ENCODE assay signal across 18 cellular contexts in genomic region chr2:16088035-16088696, GRCh38.
"Had no signal": no experiment of that assay in that cellular context is flagged by ENCODE, and none has a peak within 500 bp of the region (broad histone marks: within the 10 kb centered on the region; RNA-seq: fewer than 3 reads in every experiment).

No MANE protein-coding gene starts in this region.

- H3K4me1 Mint-ChIP-seq: mesothelial cell of epicardium, naive B cell had no signal

- ATAC-seq: effector memory CD8-positive, alpha-beta T cell; foreskin keratinocyte; gastroesophageal sphincter; heart left ventricle; left cardiac atrium; left lung; left ventricle myocardium superior; lower lobe of right lung; mucosa of descending colon had no signal

- DNase-seq: colonic mucosa; cortex of kidney; effector CD8-positive, alpha-beta T cell; effector memory CD8-positive, alpha-beta T cell; foreskin keratinocyte; heart left ventricle; hippocampal formation; left cardiac atrium; left lung; left ventricle myocardium superior; lower lobe of right lung; mesenchymal stem cell; mucosa of descending colon; naive B cell had no signal

- H3K36me3 Mint-ChIP-seq: mesothelial cell of epicardium, naive B cell had no signal

- H3K27ac Mint-ChIP-seq: dendritic cell treated with granulocyte-macrophage colony-stimulating factor and Interleukin-4, amounts not matched to agents 40 ng/mL and 50 ng/mL, for 4 days; effector memory CD8-positive, alpha-beta T cell; mesothelial cell of epicardium had no signal

- H3K4me1 ChIP-seq: colonic mucosa, esophagus muscularis mucosa, foreskin keratinocyte, gastroesophageal sphincter, heart left ventricle, left lung, lower lobe of right lung had no signal

- H3K9me3 Mint-ChIP-seq: dendritic cell treated with granulocyte-macrophage colony-stimulating factor and Interleukin-4, amounts not matched to agents 40 ng/mL and 50 ng/mL, for 4 days; mesothelial cell of epicardium had no signal

- H3K27ac ChIP-seq: colonic mucosa, esophagus muscularis mucosa, foreskin keratinocyte, gastroesophageal sphincter, heart left ventricle, left lung, lower lobe of right lung had no signal

- H3K4me3 Mint-ChIP-seq: dendritic cell treated with granulocyte-macrophage colony-stimulating factor and Interleukin-4, amounts not matched to agents 40 ng/mL and 50 ng/mL, for 4 days; effector memory CD8-positive, alpha-beta T cell; mesothelial cell of epicardium; naive B cell had no signal

- H3K36me3 ChIP-seq: colonic mucosa, esophagus muscularis mucosa, gastroesophageal sphincter, heart left ventricle, left lung, lower lobe of right lung had no signal

- H3K27me3 ChIP-seq: colonic mucosa, esophagus muscularis mucosa, foreskin keratinocyte had no signal

- H3K4me3 ChIP-seq: colonic mucosa, esophagus muscularis mucosa, gastroesophageal sphincter, heart left ventricle, left lung, lower lobe of right lung, mucosa of descending colon had no signal
